ENCODE assay signal across 9 cellular contexts in the genomic region with DNA sequence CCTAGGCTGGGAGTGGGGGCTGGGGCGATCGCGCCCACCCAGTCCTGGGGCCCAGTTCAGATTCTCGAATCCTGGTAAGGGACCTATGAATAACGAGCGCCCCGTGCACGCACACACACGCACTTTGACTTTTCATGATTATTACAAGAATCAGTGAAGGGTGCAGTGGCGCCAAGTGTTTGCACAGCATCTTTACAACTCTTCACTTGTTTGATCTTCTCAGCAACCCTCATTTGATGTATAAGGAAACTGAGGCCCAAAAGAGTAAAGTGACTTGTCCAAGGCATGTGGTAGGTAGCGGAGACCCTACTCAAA. TPM values are rescaled to one million over a fixed set of nuclear protein-coding genes. Genes with fewer than 3 reads are reported as not detected.
DNase-seq lines count a peak whose midpoint lies in the region; ATAC-seq and TF ChIP-seq lines count a peak whose summit lies in the region.
"Had no signal": no experiment of that assay in that cellular context is flagged by ENCODE, and none has a peak within 500 bp of the region (broad histone marks: within the 10 kb centered on the region; RNA-seq: fewer than 3 reads in every experiment).

No MANE protein-coding gene starts in this region.

- intact Hi-C loops in posterior vena cava (cut with DNase I): loop anchor here in 1 of 2 donors (10.0 kb wide), 1 partner anchor 1223 kb away; no protein-coding TSS in a partner anchor

- TF ChIP-seq CTCF in GM13977 (IDR thresholded peaks at IDR 0.05; ENCODE audit: extremely low read depth, insufficient read depth, missing control alignments) (peak; percentile 12), RWPE2 (IDR thresholded peaks at IDR 0.05; ENCODE audit: poor library complexity, severe bottlenecking) (peak; percentile 59)

- ATAC-seq in RWPE2 (ENCODE audit: low read depth): no peak

- no peak overlapping the region for H3K4me3 ChIP-seq in RWPE2 (ENCODE audit: severe bottlenecking)
- peak overlapping the region; percentile 88; the same call in 1 of the 2 replicates for H3K4me3 ChIP-seq in iPS-20b (ENCODE audit: low read length)
- H3K4me3 ChIP-seq in skeletal muscle cell (ENCODE audit: low read depth, low read length): peak overlapping the region; percentile 47

- no peak overlapping the region for H3K9ac ChIP-seq in iPS-20b (ENCODE audit: low read depth, low read length)

- H3K4me1 ChIP-seq in RWPE2 (ENCODE audit: insufficient read depth, poor library complexity, severe bottlenecking) (no peaks in the 10 kb centered on the region), iPS-20b (ENCODE audit: insufficient read depth, low read length) (peaks cover 18% of the 10 kb centered on the region)

- in situ Hi-C loops in GM13977 (cut with MboI; ENCODE audit: low pct_unique_long_range_greater_than_20kb, low sequenced_read_pairs, unreplicated experiment): no loop called here

- H3K36me3 ChIP-seq in RWPE2 (ENCODE audit: low read depth) (no peaks in the 10 kb centered on the region), iPS-20b (ENCODE audit: insufficient read depth, low read depth, low read length) (no peaks in the 10 kb centered on the region)

- DNase-seq in GM13977 (ENCODE audit: low spot score) (no peak), RWPE2 (ENCODE audit: low spot score) (no peak), skeletal muscle cell (ENCODE audit: low read depth) (no peak), posterior vena cava (ENCODE audit: low spot score) (no peak), EL (no peak), GM19240 (ENCODE audit: insufficient read length, low spot score) (no peak), HUDEP-2 (lab: John Stamatoyannopoulos, UW; ENCODE audit: unreplicated experiment in 76 of 76) (no peak)
- DNase-seq: SIG-M5 had no signal

- H3K27ac ChIP-seq in RWPE2 (ENCODE audit: poor library complexity, severe bottlenecking): no peak overlapping the region
- H3K27ac ChIP-seq in iPS-20b (ENCODE audit: low read length): no peak overlapping the region

- no peaks in the 10 kb centered on the region for H3K9me3 ChIP-seq in RWPE2 (ENCODE audit: severe bottlenecking)
- H3K9me3 ChIP-seq in iPS-20b (ENCODE audit: insufficient read depth, low read depth, low read length): no peaks in the 10 kb centered on the region

- H3K27me3 ChIP-seq in RWPE2 (ENCODE audit: insufficient read depth, poor library complexity, severe bottlenecking): peaks cover 52% of the 10 kb centered on the region
- peaks cover 54% of the 10 kb centered on the region for H3K27me3 ChIP-seq in iPS-20b (ENCODE audit: insufficient read depth, low read length)

RNA-seq across cellular contexts. Expression of a gene that starts 0.9 kb away (rescaled TPM):
- total RNA-seq in posterior vena cava: not detected
